In genomic region chr7:73896454-73896853, GRCh38 we compare ENCODE assay signal across 1 cellular context.
A peak's percentile ranks its signal among the peaks of the same experiment; 100 is the strongest.
TF ChIP-seq lines count a peak whose summit lies in the region.

No MANE protein-coding gene starts in this region.

TF ChIP-seq in IMR-90, 13 proteins besides CTCF, POLR2A, EP300 and RAD21 (continued from another document):
- peak; percentile 29; the same call in 1 of the 2 replicates for TF ChIP-seq BHLHE40 (IDR thresholded peaks at IDR 0.05; ENCODE audit: low read depth, low read length)
TF ChIP-seq in IMR-90: peak in this region for 3.
